ENCODE assay signal across 23 cellular contexts in genomic region chr3:99712291-99712954, GRCh38.
DNase-seq lines count a peak whose midpoint lies in the region; ATAC-seq and TF ChIP-seq lines count a peak whose summit lies in the region.
"Had no signal": no experiment of that assay in that cellular context is flagged by ENCODE, and none has a peak within 500 bp of the region (broad histone marks: within the 10 kb centered on the region; RNA-seq: fewer than 3 reads in every experiment).

No MANE protein-coding gene starts in this region.

- no peak overlapping the region for H3K4me3 Mint-ChIP-seq in chondrocyte (ENCODE audit: unreplicated experiment)
- H3K4me3 Mint-ChIP-seq: CD4-positive, CD25-positive, alpha-beta regulatory T cell; GM23338; H9 had no signal

- TF ChIP-seq CTCF in chondrocyte (IDR thresholded peaks at IDR 0.05) (no peak), testis (IDR thresholded peaks at IDR 0.05) (no peak)

- H3K36me3 Mint-ChIP-seq in chondrocyte (ENCODE audit: low read depth): peaks cover 44% of the 10 kb centered on the region
- H3K36me3 Mint-ChIP-seq: CD4-positive, CD25-positive, alpha-beta regulatory T cell had no signal

- H3K27ac Mint-ChIP-seq in chondrocyte (ENCODE audit: unreplicated experiment): peak overlapping the region; percentile 89
- H3K27ac Mint-ChIP-seq: CD4-positive, CD25-positive, alpha-beta regulatory T cell; GM23338; H9 had no signal

- H3K9me3 ChIP-seq in testis: no peaks in the 10 kb centered on the region
- H3K9me3 ChIP-seq: BLaER1, Peyer's patch had no signal

- 75 to 76% methylated on average over 5 of the region's 5 CpGs for WGBS in testis, 2 donors

- intact Hi-C loops in testis (cut with DNase I; ENCODE audit: low total_unique reads): no loop called here

- TF ChIP-seq POLR2A in testis (IDR thresholded peaks at IDR 0.05): no peak

- peaks cover 7% of the 10 kb centered on the region for H3K4me1 ChIP-seq in testis
- H3K4me1 ChIP-seq: BLaER1, Peyer's patch had no signal

- H3K27me3 Mint-ChIP-seq in chondrocyte (ENCODE audit: low read depth): no peaks in the 10 kb centered on the region
- H3K27me3 Mint-ChIP-seq: CD4-positive, CD25-positive, alpha-beta regulatory T cell had no signal

- peak; percentile 72 for DNase-seq in M059J (ENCODE audit: low read depth)
- no peak for DNase-seq in chondrocyte (ENCODE audit: low spot score)
- peak; percentile 78 to 79 for DNase-seq in lung microvascular endothelial cell (ENCODE audit: low read depth in 2 of 2)
- no peak for DNase-seq in testis
- DNase-seq in NCI-H2196 (lab: John Stamatoyannopoulos, UW; ENCODE audit: unreplicated experiment): no peak
- DNase-seq in T-helper 1 cell: no peak
- DNase-seq: CD4-positive, CD25-positive, alpha-beta regulatory T cell; DMS153; DND-41; H9; KBM-7; NCI-H1694; NCI-H2081; NCI-H226; NCI-H510A; NCI-H69; OCI-M1; Peyer's patch; SIG-M5 had no signal

- no peaks in the 10 kb centered on the region for H3K36me3 ChIP-seq in testis (ENCODE audit: low read depth, missing control alignments)
- H3K36me3 ChIP-seq: BLaER1, Peyer's patch had no signal

- H3K4me3 ChIP-seq in testis: no peak overlapping the region
- H3K4me3 ChIP-seq: BLaER1, GM23338, Peyer's patch, SK-N-MC had no signal

- ATAC-seq in GM19467 (IDR thresholded peaks at IDR 0.05; ENCODE audit: unreplicated experiment): no peak
- ATAC-seq: GM23338 had no signal

- peaks cover 87% of the 10 kb centered on the region for H3K4me1 Mint-ChIP-seq in chondrocyte (ENCODE audit: low read depth)
- H3K4me1 Mint-ChIP-seq: CD4-positive, CD25-positive, alpha-beta regulatory T cell had no signal

- no peaks in the 10 kb centered on the region for H3K27me3 ChIP-seq in testis
- H3K27me3 ChIP-seq: BLaER1, Peyer's patch had no signal

- H3K9me3 Mint-ChIP-seq in chondrocyte (ENCODE audit: low read depth): no peaks in the 10 kb centered on the region
- H3K9me3 Mint-ChIP-seq: GM23338, H9 had no signal

- peak overlapping the region; percentile 1 to 38 for H3K27ac ChIP-seq in testis
- H3K27ac ChIP-seq: BLaER1, Peyer's patch, SK-N-MC had no signal

Comparison
In these comparisons a context has a peak if more than half of its experiments do, and no peak if none do; other contexts are left out.
1. DNase-seq: peak in M059J (single experiment) and lung microvascular endothelial cell (2 of 2); none in chondrocyte (single experiment), testis (single experiment), NCI-H2196 (single experiment) and T-helper 1 cell (0 of 5).